8 cellular contexts compared by ENCODE assay signal in the genomic region with DNA sequence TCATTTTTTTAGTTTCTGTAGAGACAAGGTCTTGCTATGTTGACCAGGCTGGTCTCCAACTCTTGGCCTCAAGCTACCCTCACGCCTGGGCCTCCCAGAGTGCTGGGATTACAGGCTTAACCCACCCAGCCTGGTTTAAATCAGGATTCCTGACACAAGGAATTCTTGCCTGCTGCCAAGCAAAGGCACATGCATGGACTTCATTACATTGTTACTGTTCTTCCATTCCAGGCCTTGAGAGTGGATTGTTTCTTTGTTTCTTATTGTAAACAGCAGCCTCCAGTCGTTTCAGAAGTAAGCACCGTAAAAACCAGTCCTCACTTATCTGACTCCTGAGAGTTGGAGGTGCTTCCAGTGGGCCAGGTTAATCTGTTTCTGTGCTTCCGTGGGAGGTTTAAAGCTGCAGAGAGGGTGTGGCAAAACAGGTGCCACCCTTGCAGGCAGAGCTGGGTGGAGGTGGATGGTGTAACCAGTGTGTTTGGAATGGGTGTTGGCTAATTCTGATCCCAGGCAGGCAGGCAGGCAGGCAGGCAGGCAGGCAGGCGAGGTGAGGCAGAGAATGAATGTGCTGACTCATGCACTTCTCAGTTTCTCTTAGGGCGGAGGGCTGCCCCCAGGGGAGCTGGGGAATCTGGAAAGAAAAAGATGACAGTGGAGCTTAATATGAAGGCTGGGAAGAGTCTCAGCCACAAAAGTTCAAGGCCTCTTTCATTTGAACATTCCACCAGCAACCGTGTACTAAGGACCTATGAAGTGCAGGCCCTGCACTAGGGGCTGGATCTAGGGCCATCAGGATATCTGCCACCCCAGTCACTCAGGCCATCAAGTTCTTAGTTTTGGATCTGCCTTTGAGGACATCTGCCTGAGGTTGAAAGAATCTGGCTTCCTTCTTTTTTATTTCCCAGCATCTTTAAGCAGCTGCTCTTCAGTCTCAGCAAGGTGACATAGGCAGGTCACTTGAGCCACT. TPM values are rescaled to one million over a fixed set of nuclear protein-coding genes. Genes with fewer than 3 reads are reported as not detected.
DNase-seq lines count a peak whose midpoint lies in the region; ATAC-seq and TF ChIP-seq lines count a peak whose summit lies in the region.

No MANE protein-coding gene starts in this region.

- DNase-seq in Caki2 (ENCODE audit: low read depth) (peak; percentile 71), MM.1S (peak; percentile 59), colonic mucosa (peak; percentile 88), neuronal stem cell (ENCODE audit: low spot score) (no peak), NCI-H1105 (lab: John Stamatoyannopoulos, UW) (no peak)
- no peak for DNase-seq in activated CD8-positive, alpha-beta memory T cell treated with anti-CD3 and anti-CD28 coated beads for 24 hours
- DNase-seq in stimulated activated CD4-positive, alpha-beta T cell treated with anti-CD3 and anti-CD28 coated beads, Interleukin-1b, Interleukin-23, amount 100 ng/mL, for 48 hours, result no peak

- H3K27ac ChIP-seq in MM.1S (ENCODE audit: low read length) (peak overlapping the region; percentile 60; the same call in 1 of the 2 replicates), colonic mucosa (peak overlapping the region; percentile 77), neuronal stem cell (replicated peaks; ENCODE audit: low read length) (no peak overlapping the region)

- H2AK5ac ChIP-seq in neuronal stem cell (ENCODE audit: low read depth, low read length), result no peak overlapping the region

- H3K4me2 ChIP-seq in MM.1S (ENCODE audit: low read depth, low read length) (peak overlapping the region; percentile 58), neuronal stem cell (ENCODE audit: insufficient read depth, low read length, poor library complexity, severe bottlenecking) (no peak overlapping the region)

- no peaks in the 10 kb centered on the region for H3K79me2 ChIP-seq in MM.1S (ENCODE audit: low read length)

- no CpG with 5 or more reads among the region's 7 CpGs for WGBS in neuronal stem cell (ENCODE audit: extremely low coverage in 2 of 2, insufficient read length in 2 of 2, insufficient replicate concordance in 1 of 2), 2 donors

- H3K36me3 ChIP-seq in MM.1S (replicated peaks; ENCODE audit: insufficient read depth, low read length) (no peaks in the 10 kb centered on the region), colonic mucosa (no peaks in the 10 kb centered on the region), neuronal stem cell (replicated peaks in 1 of 2; ENCODE audit: control insufficient read depth in 2 of 2, insufficient read depth in 2 of 2, low read length in 2 of 2) (no peaks in the 10 kb centered on the region)

- H2AFZ ChIP-seq in MM.1S (ENCODE audit: low read length) (peak overlapping the region; percentile 82), neuronal stem cell (ENCODE audit: low read length) (peak overlapping the region; percentile 72)

- H3K23ac ChIP-seq in neuronal stem cell (ENCODE audit: low read depth, low read length, poor library complexity), result peak overlapping the region; percentile 3

- H3K79me1 ChIP-seq in neuronal stem cell (ENCODE audit: low read depth, low read length), result no peaks in the 10 kb centered on the region

- peak overlapping the region; percentile 7 for H4K8ac ChIP-seq in neuronal stem cell (ENCODE audit: low read depth, low read length)

- peak overlapping the region; percentile 10 for H4K91ac ChIP-seq in neuronal stem cell (ENCODE audit: low read depth, low read length, poor library complexity)

- no peaks in the 10 kb centered on the region for H3K9me3 ChIP-seq in MM.1S (replicated peaks; ENCODE audit: insufficient read depth, low read length)
- H3K9me3 ChIP-seq in colonic mucosa, result no peaks in the 10 kb centered on the region
- no peaks in the 10 kb centered on the region for H3K9me3 ChIP-seq in neuronal stem cell (replicated peaks in 1 of 2; ENCODE audit: control insufficient read depth in 2 of 2, insufficient read depth in 1 of 2, low read depth in 1 of 2, low read length in 2 of 2)

- in situ Hi-C loops in Caki2 (cut with HindIII; ENCODE audit: low pct_unique_long_range_greater_than_20kb, low sequenced_read_pairs), result no loop called here

- no peak overlapping the region for H2BK15ac ChIP-seq in neuronal stem cell (ENCODE audit: low read length)

- H2BK12ac ChIP-seq in neuronal stem cell (ENCODE audit: low read length), result no peak overlapping the region

- H3K4me1 ChIP-seq in MM.1S (ENCODE audit: low read length), result peaks cover 41% of the 10 kb centered on the region
- no peaks in the 10 kb centered on the region for H3K4me1 ChIP-seq in colonic mucosa
- peaks cover 4 to 5% of the 10 kb centered on the region in 2 donors for H3K4me1 ChIP-seq in neuronal stem cell (ENCODE audit: control insufficient read depth in 2 of 2, insufficient read depth in 1 of 2, low read depth in 1 of 2, low read length in 2 of 2)

- peak overlapping the region; percentile 65 for H2BK120ac ChIP-seq in neuronal stem cell (ENCODE audit: low read depth, low read length)

- no peak overlapping the region for H2BK5ac ChIP-seq in neuronal stem cell (ENCODE audit: low read length)

- H3K9ac ChIP-seq in MM.1S (ENCODE audit: low read length), result peak overlapping the region; percentile 30; the same call in 1 of the 2 replicates
- H3K9ac ChIP-seq in colonic mucosa (ENCODE audit: low read depth in 2 of 2, low read length in 2 of 2), result peak overlapping the region; percentile 18 to 46
- no peak overlapping the region for H3K9ac ChIP-seq in neuronal stem cell (ENCODE audit: low read depth, low read length, poor library complexity)

- H3K14ac ChIP-seq in neuronal stem cell (ENCODE audit: low read length), result peak overlapping the region; percentile 60

- intact Hi-C loops in colonic mucosa (cut with DNase I), result no loop called here

- H3F3A ChIP-seq in MM.1S (ENCODE audit: insufficient read depth, low read length), result peaks cover 29% of the 10 kb centered on the region

- ATAC-seq in GM18907 (IDR thresholded peaks at IDR 0.05; ENCODE audit: unreplicated experiment), result no peak

- no peaks in the 10 kb centered on the region for H3K9me2 ChIP-seq in MM.1S (replicated peaks; ENCODE audit: insufficient read depth, low read length)

- no peak overlapping the region for H3K4ac ChIP-seq in neuronal stem cell (ENCODE audit: low read length)

- H3K4me3 ChIP-seq in MM.1S (ENCODE audit: low read length), result no peak overlapping the region; the same call in 1 of the 2 replicates
- H3K4me3 ChIP-seq in colonic mucosa, result no peak overlapping the region
- no peak overlapping the region for H3K4me3 ChIP-seq in neuronal stem cell (ENCODE audit: low read length in 2 of 2)

- no peaks in the 10 kb centered on the region for H4K20me1 ChIP-seq in MM.1S (ENCODE audit: insufficient read depth, low read length)

- H3K27me3 ChIP-seq in MM.1S (replicated peaks; ENCODE audit: insufficient read depth, low read length) (no peaks in the 10 kb centered on the region), colonic mucosa (no peaks in the 10 kb centered on the region), neuronal stem cell (ENCODE audit: control insufficient read depth in 3 of 3, insufficient read depth in 3 of 3, low read depth in 1 of 3, low read length in 3 of 3) (no peaks in the 10 kb centered on the region)

- peak overlapping the region; percentile 70 for H3K18ac ChIP-seq in neuronal stem cell (ENCODE audit: low read length)

- TF ChIP-seq CTCF in MM.1S (IDR thresholded peaks at IDR 0.05; ENCODE audit: low read length) (no peak), colonic mucosa (IDR thresholded peaks at IDR 0.05) (no peak)

RNA-seq across cellular contexts. Expression of a gene that starts 37.0 kb away (rescaled TPM):
- 11.3 and 11.4 TPM in 2 replicates for total RNA-seq in Caki2 (2014; rRNA removed; shearing (Covaris generic); ENCODE audit: low replicate concordance)
- total RNA-seq in colonic mucosa, result 100 to 1,000 TPM in 1 of 2 donors, 10 to 100 TPM in 1; 84.5 to 107 TPM
- polyA plus RNA-seq in neuronal stem cell (2013, experiment 1 of 2), result 0.01 TPM
- polyA plus RNA-seq in neuronal stem cell (2013, experiment 2 of 2), result 0.01 TPM

RNA-seq across cellular contexts. Expression of a gene that starts 42.9 kb away (rescaled TPM):
- total RNA-seq in Caki2 (2014; rRNA removed; shearing (Covaris generic); ENCODE audit: low replicate concordance), result 3.2 and 7.5 TPM in 2 replicates
- total RNA-seq in colonic mucosa, result 1 to 10 TPM; 2.3 to 8.2 TPM
- polyA plus RNA-seq in neuronal stem cell (2013, experiment 1 of 2), result 9.2 TPM
- polyA plus RNA-seq in neuronal stem cell (2013, experiment 2 of 2), result 9.1 TPM

Comparison
In these comparisons a context has a peak if more than half of its experiments do, and no peak if none do; other contexts are left out.
1. DNase-seq: peak in Caki2 (single experiment), MM.1S (single experiment) and colonic mucosa (single experiment); none in neuronal stem cell (single experiment), activated CD8-positive, alpha-beta memory T cell treated with anti-CD3 and anti-CD28 coated beads for 24 hours (single experiment), NCI-H1105 (single experiment) and stimulated activated CD4-positive, alpha-beta T cell treated with anti-CD3 and anti-CD28 coated beads, Interleukin-1b, Interleukin-23, amount 100 ng/mL, for 48 hours (single experiment).